Comparison of ENCODE assay signal across 18 cellular contexts in the genomic region with DNA sequence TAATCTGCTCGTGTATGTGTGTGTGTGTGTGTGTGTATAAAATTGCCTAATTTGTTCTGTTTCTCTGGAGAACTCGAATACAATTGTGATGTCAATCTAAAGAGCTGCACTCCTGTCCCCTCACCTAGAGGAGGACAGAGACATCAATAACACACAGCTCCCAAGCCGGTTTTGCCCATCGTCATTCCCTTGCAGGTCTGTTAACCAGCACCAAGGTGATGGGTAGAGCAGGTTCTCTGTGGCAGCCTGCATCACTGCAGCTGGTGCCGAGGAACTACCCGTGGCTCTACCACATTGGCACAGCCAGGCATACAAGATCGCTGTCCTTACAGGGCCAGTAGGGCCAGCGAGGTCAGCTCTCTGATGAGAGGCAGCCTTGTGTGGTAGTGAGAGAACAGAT. TPM values are rescaled to one million over a fixed set of nuclear protein-coding genes. Genes with fewer than 3 reads are reported as not detected.
DNase-seq lines count a peak whose midpoint lies in the region; ATAC-seq and TF ChIP-seq lines count a peak whose summit lies in the region.
"Had no signal": no experiment of that assay in that cellular context is flagged by ENCODE, and none has a peak within 500 bp of the region (broad histone marks: within the 10 kb centered on the region; RNA-seq: fewer than 3 reads in every experiment).

No MANE protein-coding gene starts in this region.

- H3K36me3 Mint-ChIP-seq in activated CD4-positive, alpha-beta memory T cell treated with anti-CD3 and anti-CD28 coated beads for 36 hours: no peaks in the 10 kb centered on the region
- H3K36me3 Mint-ChIP-seq in activated CD4-positive, alpha-beta memory T cell treated with anti-CD3 and anti-CD28 coated beads, Interleukin-2, amount 10 ng/mL, durations not matched to agents 7 days and 5 days (ENCODE audit: low read depth): no peaks in the 10 kb centered on the region
- H3K36me3 Mint-ChIP-seq in stimulated activated memory B cell treated with anti-CD40 and anti-IgM and Interleukin-4, amounts not matched to agents 10 μg/mL and 1 μg/mL and 100 μg/mL, for 72 hours: no peaks in the 10 kb centered on the region
- H3K36me3 Mint-ChIP-seq: CD8-positive, alpha-beta memory T cell had no signal

- ATAC-seq in stimulated activated memory B cell treated with anti-CD40 and anti-IgM and Interleukin-4, amounts not matched to agents 10 μg/mL and 1 μg/mL and 100 μg/mL, for 72 hours: no peak

- no peaks in the 10 kb centered on the region for H3K27me3 ChIP-seq in SJCRH30
- H3K27me3 ChIP-seq in vagina: no peaks in the 10 kb centered on the region
- H3K27me3 ChIP-seq: BLaER1 treated with 17β-estradiol and CSF1 and Interleukin-3, amounts not matched to agents 10 nM and 100 nM had no signal

- no peak overlapping the region for H3K4me3 Mint-ChIP-seq in activated CD4-positive, alpha-beta memory T cell treated with anti-CD3 and anti-CD28 coated beads for 36 hours
- H3K4me3 Mint-ChIP-seq in activated CD4-positive, alpha-beta memory T cell treated with anti-CD3 and anti-CD28 coated beads, Interleukin-2, amount 10 ng/mL, durations not matched to agents 7 days and 5 days: no peak overlapping the region
- no peak overlapping the region for H3K4me3 Mint-ChIP-seq in stimulated activated memory B cell treated with anti-CD40 and anti-IgM and Interleukin-4, amounts not matched to agents 10 μg/mL and 1 μg/mL and 100 μg/mL, for 72 hours
- H3K4me3 Mint-ChIP-seq: CD8-positive, alpha-beta memory T cell had no signal

- no peaks in the 10 kb centered on the region for H3K27me3 Mint-ChIP-seq in activated CD4-positive, alpha-beta memory T cell treated with anti-CD3 and anti-CD28 coated beads for 36 hours
- H3K27me3 Mint-ChIP-seq in activated CD4-positive, alpha-beta memory T cell treated with anti-CD3 and anti-CD28 coated beads, Interleukin-2, amount 10 ng/mL, durations not matched to agents 7 days and 5 days: no peaks in the 10 kb centered on the region
- no peaks in the 10 kb centered on the region for H3K27me3 Mint-ChIP-seq in stimulated activated memory B cell treated with anti-CD40 and anti-IgM and Interleukin-4, amounts not matched to agents 10 μg/mL and 1 μg/mL and 100 μg/mL, for 72 hours
- H3K27me3 Mint-ChIP-seq: CD8-positive, alpha-beta memory T cell had no signal

- H3K4me1 Mint-ChIP-seq in activated CD4-positive, alpha-beta memory T cell treated with anti-CD3 and anti-CD28 coated beads for 36 hours (ENCODE audit: low read depth): peaks cover 55% of the 10 kb centered on the region
- H3K4me1 Mint-ChIP-seq in activated CD4-positive, alpha-beta memory T cell treated with anti-CD3 and anti-CD28 coated beads, Interleukin-2, amount 10 ng/mL, durations not matched to agents 7 days and 5 days: peaks cover 30% of the 10 kb centered on the region
- H3K4me1 Mint-ChIP-seq in stimulated activated memory B cell treated with anti-CD40 and anti-IgM and Interleukin-4, amounts not matched to agents 10 μg/mL and 1 μg/mL and 100 μg/mL, for 72 hours: peaks cover 82% of the 10 kb centered on the region

- peak overlapping the region; percentile 39 for H3K27ac Mint-ChIP-seq in activated CD4-positive, alpha-beta memory T cell treated with anti-CD3 and anti-CD28 coated beads for 36 hours
- H3K27ac Mint-ChIP-seq in activated CD4-positive, alpha-beta memory T cell treated with anti-CD3 and anti-CD28 coated beads, Interleukin-2, amount 10 ng/mL, durations not matched to agents 7 days and 5 days: no peak overlapping the region
- peak overlapping the region; percentile 81 for H3K27ac Mint-ChIP-seq in stimulated activated memory B cell treated with anti-CD40 and anti-IgM and Interleukin-4, amounts not matched to agents 10 μg/mL and 1 μg/mL and 100 μg/mL, for 72 hours

- H3K9me3 ChIP-seq in SJCRH30 (replicated peaks) (no peaks in the 10 kb centered on the region), vagina (no peaks in the 10 kb centered on the region)
- H3K9me3 ChIP-seq: BLaER1 treated with 17β-estradiol and CSF1 and Interleukin-3, amounts not matched to agents 10 nM and 100 nM; HAP-1 had no signal

- no peak for TF ChIP-seq POLR2A in vagina (IDR thresholded peaks at IDR 0.05)

- no peak overlapping the region for H3K4me3 ChIP-seq in SJCRH30
- no peak overlapping the region for H3K4me3 ChIP-seq in coronary artery
- no peak overlapping the region for H3K4me3 ChIP-seq in vagina
- H3K4me3 ChIP-seq: BLaER1 treated with 17β-estradiol and CSF1 and Interleukin-3, amounts not matched to agents 10 nM and 100 nM; HAP-1 had no signal

- TF ChIP-seq CTCF in coronary artery (IDR thresholded peaks at IDR 0.05) (no peak), vagina (IDR thresholded peaks at IDR 0.05) (no peak)

- POLR2A ChIA-PET in activated CD4-positive, alpha-beta memory T cell treated with anti-CD3 and anti-CD28 coated beads for 36 hours (lab: Charles Lee): interaction anchor here (0.6 to 1.5 kb wide), 5 partner anchors 10 to 126 kb away, joined by 3 to 4 read pairs (median 4); a partner anchor contains a TSS
- POLR2A ChIA-PET in activated CD4-positive, alpha-beta memory T cell treated with anti-CD3 and anti-CD28 coated beads, Interleukin-2, amount 10 ng/mL, durations not matched to agents 7 days and 5 days (lab: Charles Lee): interaction anchor here (0.8 kb wide), 1 partner anchor 20 kb away, joined by 3 read pairs; no protein-coding TSS in a partner anchor

- no peaks in the 10 kb centered on the region for H3K9me3 Mint-ChIP-seq in activated CD4-positive, alpha-beta memory T cell treated with anti-CD3 and anti-CD28 coated beads for 36 hours
- no peaks in the 10 kb centered on the region for H3K9me3 Mint-ChIP-seq in activated CD4-positive, alpha-beta memory T cell treated with anti-CD3 and anti-CD28 coated beads, Interleukin-2, amount 10 ng/mL, durations not matched to agents 7 days and 5 days
- H3K9me3 Mint-ChIP-seq in stimulated activated memory B cell treated with anti-CD40 and anti-IgM and Interleukin-4, amounts not matched to agents 10 μg/mL and 1 μg/mL and 100 μg/mL, for 72 hours: no peaks in the 10 kb centered on the region
- H3K9me3 Mint-ChIP-seq: CD8-positive, alpha-beta memory T cell had no signal

- H3K27ac ChIP-seq in SJCRH30 (peak overlapping the region; percentile 78), coronary artery (peak overlapping the region in 1 of 2 donors; percentile 61), vagina (no peak overlapping the region)
- H3K27ac ChIP-seq: BLaER1 treated with 17β-estradiol and CSF1 and Interleukin-3, amounts not matched to agents 10 nM and 100 nM; HL-60 had no signal

- H3K36me3 ChIP-seq in SJCRH30 (no peaks in the 10 kb centered on the region), vagina (no peaks in the 10 kb centered on the region)
- H3K36me3 ChIP-seq: BLaER1 treated with 17β-estradiol and CSF1 and Interleukin-3, amounts not matched to agents 10 nM and 100 nM; HAP-1 had no signal

- CTCF ChIA-PET in activated CD4-positive, alpha-beta memory T cell treated with anti-CD3 and anti-CD28 coated beads for 36 hours (lab: Charles Lee): interaction anchor here (0.7 to 1.2 kb wide), 3 partner anchors 34 to 125 kb away, joined by 3 to 5 read pairs (median 3); no protein-coding TSS in a partner anchor
- CTCF ChIA-PET in activated CD4-positive, alpha-beta memory T cell treated with anti-CD3 and anti-CD28 coated beads, Interleukin-2, amount 10 ng/mL, durations not matched to agents 7 days and 5 days (lab: Charles Lee): interaction anchor here (1.3 kb wide), 1 partner anchor 9 kb away, joined by 3 read pairs; no protein-coding TSS in a partner anchor

- no peak for DNase-seq in activated CD4-positive, alpha-beta memory T cell treated with anti-CD3 and anti-CD28 coated beads for 36 hours
- DNase-seq in activated CD4-positive, alpha-beta memory T cell treated with anti-CD3 and anti-CD28 coated beads, Interleukin-2, amount 10 ng/mL, durations not matched to agents 7 days and 5 days: no peak
- DNase-seq in SJCRH30 (no peak), coronary artery (ENCODE audit: low spot score) (peak; percentile 63), vagina (ENCODE audit: extremely low spot score in 2 of 2) (no peak), anterior cingulate cortex (lab: John Stamatoyannopoulos, UW) (no peak)
- no peak for DNase-seq in activated CD4-positive, CD25-positive, alpha-beta regulatory T cell (lab: John Stamatoyannopoulos, UW)
- DNase-seq: CD8-positive, alpha-beta memory T cell; DND-41; KBM-7; MV-4-11; NCI-H187 treated with DMSO at 0.1 percent for 48 hours; NCI-H446; NCI-H69 had no signal

- H3K4me1 ChIP-seq in SJCRH30: peaks cover 49% of the 10 kb centered on the region
- peaks cover 39% of the 10 kb centered on the region for H3K4me1 ChIP-seq in vagina

- intact Hi-C loops in activated CD4-positive, alpha-beta memory T cell treated with anti-CD3 and anti-CD28 coated beads for 36 hours (cut with micrococcal nuclease): no loop called here
- intact Hi-C loops in vagina (cut with DNase I): no loop called here

RNA-seq across cellular contexts. Expression of a gene that starts 41.0 kb away (rescaled TPM):
- 100 to 1,000 TPM; 109 to 112 TPM for total RNA-seq in activated CD4-positive, alpha-beta memory T cell treated with anti-CD3 and anti-CD28 coated beads for 36 hours
- total RNA-seq in activated CD4-positive, alpha-beta memory T cell treated with anti-CD3 and anti-CD28 coated beads, Interleukin-2, amount 10 ng/mL, durations not matched to agents 7 days and 5 days: 100 to 1,000 TPM; 105 to 110 TPM
- 140 and 158 TPM in 2 replicates for total RNA-seq in SJCRH30 (2014; rRNA removed; shearing (Covaris generic))
- total RNA-seq in vagina: 28.0 TPM
